Comparison of ENCODE assay signal across 7 cellular contexts in genomic region chr5:35618297-35618636, GRCh38. TPM values are rescaled to one million over a fixed set of nuclear protein-coding genes. Genes with fewer than 3 reads are reported as not detected.
DNase-seq lines count a peak whose midpoint lies in the region; ATAC-seq and TF ChIP-seq lines count a peak whose summit lies in the region.

No MANE protein-coding gene starts in this region.

- 1 to 6% (median 3%) methylated on average over 3 to 5 of the region's 5 CpGs for WGBS in stomach, 5 donors

- H3K4me3 ChIP-seq in HL-60 (replicated peaks; ENCODE audit: insufficient read depth, low read length) (peak overlapping the region; percentile 98), adipocyte (ENCODE audit: low read length) (peak overlapping the region; percentile 92), kidney epithelial cell (ENCODE audit: low read depth, low read length) (peak overlapping the region; percentile 83), stomach (peak overlapping the region; percentile 61 to 95 (median 74))

- no peak for TF ChIP-seq EP300 in stomach (IDR thresholded peaks at IDR 0.05)

- H3K36me3 ChIP-seq in adipocyte (ENCODE audit: control insufficient read depth, insufficient read depth, low read length, severe bottlenecking) (no peaks in the 10 kb centered on the region), kidney epithelial cell (ENCODE audit: control insufficient read depth, insufficient read depth, low read length) (no peaks in the 10 kb centered on the region), stomach (no peaks in the 10 kb centered on the region)

- H3K27me3 ChIP-seq in HL-60 (ENCODE audit: insufficient read depth, poor library complexity, severe bottlenecking) (no peaks in the 10 kb centered on the region), adipocyte (replicated peaks; ENCODE audit: control insufficient read depth, insufficient read depth, low read length) (no peaks in the 10 kb centered on the region), kidney epithelial cell (ENCODE audit: control insufficient read depth, insufficient read depth, low read length) (no peaks in the 10 kb centered on the region), stomach (no peaks in the 10 kb centered on the region)

- H3K9me3 ChIP-seq in adipocyte (ENCODE audit: control insufficient read depth, low read length) (peaks cover 5% of the 10 kb centered on the region), stomach (no peaks in the 10 kb centered on the region)

- TF ChIP-seq CTCF in HL-60 (IDR thresholded peaks at IDR 0.05; ENCODE audit: insufficient read depth, low read length) (no peak), kidney epithelial cell (IDR thresholded peaks at IDR 0.05; ENCODE audit: insufficient read depth, low read length, poor library complexity, severe bottlenecking) (no peak), stomach (IDR thresholded peaks at IDR 0.05) (no peak)

- no peak for TF ChIP-seq POLR2A in stomach (IDR thresholded peaks at IDR 0.05)

- no peak for ATAC-seq in GM18517 (IDR thresholded peaks at IDR 0.05; ENCODE audit: unreplicated experiment)
- ATAC-seq in GM19455 (IDR thresholded peaks at IDR 0.05; ENCODE audit: unreplicated experiment): no peak

- H3K9ac ChIP-seq in adipocyte (ENCODE audit: low read length): peak overlapping the region; percentile 74

- H3K27ac ChIP-seq in HL-60 (replicated peaks): peak overlapping the region; percentile 89
- H3K27ac ChIP-seq in stomach: peak overlapping the region; percentile 10 to 66 (median 54)

- intact Hi-C loops in stomach (cut with DNase I; ENCODE audit: low total_unique reads): loop anchor here (5.0 kb wide), 1 partner anchor 309 kb away; no protein-coding TSS in a partner anchor

- DNase-seq in HL-60 (ENCODE audit: low read depth in 1 of 2, low spot score in 1 of 2) (no peak), adipocyte (ENCODE audit: low read depth) (no peak), kidney epithelial cell (ENCODE audit: low read depth) (no peak), stomach (no peak), SKM-1 treated with dmso at 0.1 percent for 144 hours (lab: John Stamatoyannopoulos, UW; ENCODE audit: unreplicated experiment) (no peak)

- peaks cover 12% of the 10 kb centered on the region for H3K4me1 ChIP-seq in adipocyte (ENCODE audit: control insufficient read depth, insufficient read depth, low read length)
- H3K4me1 ChIP-seq in stomach: peaks cover 0 to 17% (median 11%) of the 10 kb centered on the region in 4 donors

RNA-seq across cellular contexts. Expression of gene SPEF2, which starts 0.6 kb away (rescaled TPM):
- 3.2 and 3.6 TPM in 2 replicates for total RNA-seq in kidney epithelial cell
- total RNA-seq in stomach: 10 to 100 TPM in 3 of 5 donors, 1 to 10 TPM in 2; 2.3 to 25.4 (median 10.3) TPM
- 1 to 10 TPM; 1.5 to 2.0 (median 1.7) TPM for polyA plus RNA-seq in stomach
